1 cellular context compared by ENCODE assay signal in the genomic region with DNA sequence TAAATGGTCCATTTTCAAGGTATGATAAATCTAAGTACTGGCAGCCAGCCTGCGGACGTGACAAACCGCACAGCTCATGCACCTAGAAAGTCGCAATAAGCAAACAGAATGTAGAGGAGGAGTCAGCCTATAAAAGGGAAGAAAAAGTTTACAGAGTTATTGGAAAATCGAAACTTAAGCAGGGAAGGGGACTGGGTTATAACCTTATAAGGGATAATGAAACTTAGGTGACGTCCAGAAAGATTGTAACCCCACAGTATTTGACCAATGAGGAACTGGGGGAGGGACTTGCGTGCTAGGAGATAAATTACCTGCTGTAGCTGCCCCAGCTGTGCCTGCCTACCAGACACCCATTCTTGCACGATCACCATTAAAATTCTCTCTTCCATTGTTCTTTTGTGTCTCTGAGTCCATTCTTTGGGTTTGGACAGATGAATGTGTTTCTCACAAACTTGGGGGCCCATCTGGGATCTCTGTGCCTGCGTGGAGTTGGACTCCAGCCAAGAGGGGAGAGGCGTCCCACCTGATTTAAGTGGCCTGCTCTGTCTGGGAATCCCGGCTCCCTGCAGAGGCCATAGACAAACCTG.
TF ChIP-seq lines count a peak whose summit lies in the region.

No MANE protein-coding gene starts in this region.

TF ChIP-seq in K562, 482 proteins besides CTCF, POLR2A, EP300 and RAD21 (continued from another document and continues in another):
- TF ChIP-seq PURB (CRISPR knock-in tag; IDR thresholded peaks at IDR 0.05; ENCODE audit: low read depth) = no peak
- TF ChIP-seq, protein P1, sequence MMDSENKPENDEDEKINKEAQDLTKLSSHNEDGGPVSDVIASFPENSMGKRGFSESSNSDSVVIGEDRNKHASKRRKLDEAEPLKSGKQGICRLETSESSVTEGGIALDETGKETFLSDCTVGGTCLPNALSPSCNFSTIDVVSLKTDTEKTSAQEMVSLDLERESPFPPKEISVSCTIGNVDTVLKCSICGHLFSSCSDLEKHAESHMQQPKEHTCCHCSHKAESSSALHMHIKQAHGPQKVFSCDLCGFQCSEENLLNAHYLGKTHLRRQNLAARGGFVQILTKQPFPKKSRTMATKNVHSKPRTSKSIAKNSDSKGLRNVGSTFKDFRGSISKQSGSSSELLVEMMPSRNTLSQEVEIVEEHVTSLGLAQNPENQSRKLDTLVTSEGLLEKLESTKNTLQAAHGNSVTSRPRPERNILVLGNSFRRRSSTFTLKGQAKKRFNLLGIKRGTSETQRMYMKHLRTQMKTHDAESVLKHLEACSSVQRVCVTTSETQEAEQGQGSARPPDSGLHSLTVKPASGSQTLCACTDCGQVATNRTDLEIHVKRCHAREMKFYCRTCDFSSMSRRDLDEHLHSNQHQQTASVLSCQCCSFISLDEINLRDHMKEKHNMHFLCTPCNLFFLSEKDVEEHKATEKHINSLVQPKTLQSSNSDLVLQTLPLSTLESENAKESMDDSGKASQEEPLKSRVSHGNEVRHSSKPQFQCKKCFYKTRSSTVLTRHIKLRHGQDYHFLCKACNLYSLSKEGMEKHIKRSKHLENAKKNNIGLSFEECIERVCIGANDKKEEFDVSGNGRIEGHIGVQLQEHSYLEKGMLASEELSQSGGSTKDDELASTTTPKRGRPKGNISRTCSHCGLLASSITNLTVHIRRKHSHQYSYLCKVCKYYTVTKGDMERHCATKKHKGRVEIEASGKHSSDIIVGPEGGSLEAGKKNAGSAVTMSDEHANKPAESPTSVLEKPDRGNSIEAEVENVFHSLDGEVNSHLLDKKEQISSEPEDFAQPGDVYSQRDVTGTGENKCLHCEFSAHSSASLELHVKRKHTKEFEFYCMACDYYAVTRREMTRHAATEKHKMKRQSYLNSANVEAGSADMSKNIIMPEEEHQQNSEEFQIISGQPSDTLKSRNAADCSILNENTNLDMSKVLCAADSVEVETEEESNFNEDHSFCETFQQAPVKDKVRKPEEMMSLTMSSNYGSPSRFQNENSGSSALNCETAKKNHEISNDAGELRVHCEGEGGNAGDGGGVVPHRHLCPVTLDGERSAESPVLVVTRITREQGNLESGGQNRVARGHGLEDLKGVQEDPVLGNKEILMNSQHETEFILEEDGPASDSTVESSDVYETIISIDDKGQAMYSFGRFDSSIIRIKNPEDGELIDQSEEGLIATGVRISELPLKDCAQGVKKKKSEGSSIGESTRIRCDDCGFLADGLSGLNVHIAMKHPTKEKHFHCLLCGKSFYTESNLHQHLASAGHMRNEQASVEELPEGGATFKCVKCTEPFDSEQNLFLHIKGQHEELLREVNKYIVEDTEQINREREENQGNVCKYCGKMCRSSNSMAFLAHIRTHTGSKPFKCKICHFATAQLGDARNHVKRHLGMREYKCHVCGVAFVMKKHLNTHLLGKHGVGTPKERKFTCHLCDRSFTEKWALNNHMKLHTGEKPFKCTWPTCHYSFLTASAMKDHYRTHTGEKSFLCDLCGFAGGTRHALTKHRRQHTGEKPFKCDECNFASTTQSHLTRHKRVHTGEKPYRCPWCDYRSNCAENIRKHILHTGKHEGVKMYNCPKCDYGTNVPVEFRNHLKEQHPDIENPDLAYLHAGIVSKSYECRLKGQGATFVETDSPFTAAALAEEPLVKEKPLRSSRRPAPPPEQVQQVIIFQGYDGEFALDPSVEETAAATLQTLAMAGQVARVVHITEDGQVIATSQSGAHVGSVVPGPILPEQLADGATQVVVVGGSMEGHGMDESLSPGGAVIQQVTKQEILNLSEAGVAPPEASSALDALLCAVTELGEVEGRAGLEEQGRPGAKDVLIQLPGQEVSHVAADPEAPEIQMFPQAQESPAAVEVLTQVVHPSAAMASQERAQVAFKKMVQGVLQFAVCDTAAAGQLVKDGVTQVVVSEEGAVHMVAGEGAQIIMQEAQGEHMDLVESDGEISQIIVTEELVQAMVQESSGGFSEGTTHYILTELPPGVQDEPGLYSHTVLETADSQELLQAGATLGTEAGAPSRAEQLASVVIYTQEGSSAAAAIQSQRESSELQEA (IDR thresholded peaks at IDR 0.05; ENCODE audit: low read depth) = no peak
- TF ChIP-seq ZNF766 (CRISPR knock-in tag; conservative IDR thresholded peaks at IDR 0.05) = peak; percentile 46
- TF ChIP-seq TOE1 (IDR thresholded peaks at IDR 0.05; ENCODE audit: borderline replicate concordance) = no peak
- TF ChIP-seq TOE1 (CRISPR knock-in tag; IDR thresholded peaks at IDR 0.05; ENCODE audit: borderline replicate concordance, low read depth) = no peak
- TF ChIP-seq PPARD (CRISPR knock-in tag; IDR thresholded peaks at IDR 0.05) = no peak
- no peak for TF ChIP-seq ZNF41 (CRISPR knock-in tag; conservative IDR thresholded peaks at IDR 0.05)
- TF ChIP-seq ZFX (CRISPR knock-in tag; IDR thresholded peaks at IDR 0.05) = no peak
- no peak for TF ChIP-seq RB1 (IDR thresholded peaks at IDR 0.05; ENCODE audit: low read depth)
- TF ChIP-seq, protein P2, sequence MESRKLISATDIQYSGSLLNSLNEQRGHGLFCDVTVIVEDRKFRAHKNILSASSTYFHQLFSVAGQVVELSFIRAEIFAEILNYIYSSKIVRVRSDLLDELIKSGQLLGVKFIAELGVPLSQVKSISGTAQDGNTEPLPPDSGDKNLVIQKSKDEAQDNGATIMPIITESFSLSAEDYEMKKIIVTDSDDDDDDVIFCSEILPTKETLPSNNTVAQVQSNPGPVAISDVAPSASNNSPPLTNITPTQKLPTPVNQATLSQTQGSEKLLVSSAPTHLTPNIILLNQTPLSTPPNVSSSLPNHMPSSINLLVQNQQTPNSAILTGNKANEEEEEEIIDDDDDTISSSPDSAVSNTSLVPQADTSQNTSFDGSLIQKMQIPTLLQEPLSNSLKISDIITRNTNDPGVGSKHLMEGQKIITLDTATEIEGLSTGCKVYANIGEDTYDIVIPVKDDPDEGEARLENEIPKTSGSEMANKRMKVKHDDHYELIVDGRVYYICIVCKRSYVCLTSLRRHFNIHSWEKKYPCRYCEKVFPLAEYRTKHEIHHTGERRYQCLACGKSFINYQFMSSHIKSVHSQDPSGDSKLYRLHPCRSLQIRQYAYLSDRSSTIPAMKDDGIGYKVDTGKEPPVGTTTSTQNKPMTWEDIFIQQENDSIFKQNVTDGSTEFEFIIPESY (CRISPR knock-in tag; IDR thresholded peaks at IDR 0.05) = no peak
- TF ChIP-seq SMARCB1 (IDR thresholded peaks at IDR 0.05; ENCODE audit: insufficient read length, low read depth) = no peak
- TF ChIP-seq ZFPM2 (CRISPR knock-in tag; IDR thresholded peaks at IDR 0.05) = no peak
- no peak for TF ChIP-seq MXD1 (CRISPR knock-in tag; IDR thresholded peaks at IDR 0.05; ENCODE audit: borderline replicate concordance, poor library complexity, severe bottlenecking)
- TF ChIP-seq HLTF (IDR thresholded peaks at IDR 0.05) = no peak
- TF ChIP-seq DACH1 (IDR thresholded peaks at IDR 0.05; ENCODE audit: partially characterized antibody) = no peak
- no peak for TF ChIP-seq POLR2AphosphoS2 (IDR thresholded peaks at IDR 0.05; ENCODE audit: low read length)
- no peak for TF ChIP-seq PRDM10 (IDR thresholded peaks at IDR 0.05; ENCODE audit: partially characterized antibody)
- TF ChIP-seq BRF1 (IDR thresholded peaks at IDR 0.05; ENCODE audit: borderline replicate concordance, extremely low read depth, insufficient read length) = no peak
- TF ChIP-seq MEIS2 (IDR thresholded peaks at IDR 0.05; ENCODE audit: partially characterized antibody) = peak; percentile 90
- TF ChIP-seq CCAR2 (IDR thresholded peaks at IDR 0.05; ENCODE audit: low read depth, low read length) = no peak
- TF ChIP-seq ELF4 (CRISPR knock-in tag; IDR thresholded peaks at IDR 0.05) = no peak
- TF ChIP-seq FOXK2 (conservative IDR thresholded peaks at IDR 0.05 in 1 of 2, IDR thresholded peaks at IDR 0.05 in 1 of 2; ENCODE audit: low read depth in 2 of 2) = no peak
- TF ChIP-seq, protein P3, sequence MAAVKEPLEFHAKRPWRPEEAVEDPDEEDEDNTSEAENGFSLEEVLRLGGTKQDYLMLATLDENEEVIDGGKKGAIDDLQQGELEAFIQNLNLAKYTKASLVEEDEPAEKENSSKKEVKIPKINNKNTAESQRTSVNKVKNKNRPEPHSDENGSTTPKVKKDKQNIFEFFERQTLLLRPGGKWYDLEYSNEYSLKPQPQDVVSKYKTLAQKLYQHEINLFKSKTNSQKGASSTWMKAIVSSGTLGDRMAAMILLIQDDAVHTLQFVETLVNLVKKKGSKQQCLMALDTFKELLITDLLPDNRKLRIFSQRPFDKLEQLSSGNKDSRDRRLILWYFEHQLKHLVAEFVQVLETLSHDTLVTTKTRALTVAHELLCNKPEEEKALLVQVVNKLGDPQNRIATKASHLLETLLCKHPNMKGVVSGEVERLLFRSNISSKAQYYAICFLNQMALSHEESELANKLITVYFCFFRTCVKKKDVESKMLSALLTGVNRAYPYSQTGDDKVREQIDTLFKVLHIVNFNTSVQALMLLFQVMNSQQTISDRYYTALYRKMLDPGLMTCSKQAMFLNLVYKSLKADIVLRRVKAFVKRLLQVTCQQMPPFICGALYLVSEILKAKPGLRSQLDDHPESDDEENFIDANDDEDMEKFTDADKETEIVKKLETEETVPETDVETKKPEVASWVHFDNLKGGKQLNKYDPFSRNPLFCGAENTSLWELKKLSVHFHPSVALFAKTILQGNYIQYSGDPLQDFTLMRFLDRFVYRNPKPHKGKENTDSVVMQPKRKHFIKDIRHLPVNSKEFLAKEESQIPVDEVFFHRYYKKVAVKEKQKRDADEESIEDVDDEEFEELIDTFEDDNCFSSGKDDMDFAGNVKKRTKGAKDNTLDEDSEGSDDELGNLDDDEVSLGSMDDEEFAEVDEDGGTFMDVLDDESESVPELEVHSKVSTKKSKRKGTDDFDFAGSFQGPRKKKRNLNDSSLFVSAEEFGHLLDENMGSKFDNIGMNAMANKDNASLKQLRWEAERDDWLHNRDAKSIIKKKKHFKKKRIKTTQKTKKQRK (IDR thresholded peaks at IDR 0.05; ENCODE audit: borderline replicate concordance, low read depth, low read length) = no peak
- no peak for TF ChIP-seq SMAD1 (IDR thresholded peaks at IDR 0.05; ENCODE audit: low read depth, low read length, partially characterized antibody)
- no peak for TF ChIP-seq ATF1 (CRISPR knock-in tag; IDR thresholded peaks at IDR 0.05)
- TF ChIP-seq ATF1 (tag; IDR thresholded peaks at IDR 0.05) = peak; percentile 50
- TF ChIP-seq EHMT2 (IDR thresholded peaks at IDR 0.05) = no peak
- TF ChIP-seq ZNF239 (CRISPR knock-in tag; IDR thresholded peaks at IDR 0.05) = no peak
- no peak for TF ChIP-seq SNAPC5 (CRISPR knock-in tag; IDR thresholded peaks at IDR 0.05)
- no peak for TF ChIP-seq TEAD1 (CRISPR knock-in tag; IDR thresholded peaks at IDR 0.05)
- TF ChIP-seq KLF6 (CRISPR knock-in tag; IDR thresholded peaks at IDR 0.05; ENCODE audit: borderline replicate concordance) = no peak
- TF ChIP-seq ZC3H4 (CRISPR knock-in tag; IDR thresholded peaks at IDR 0.05; ENCODE audit: borderline replicate concordance) = no peak
- TF ChIP-seq SRF (CRISPR knock-in tag; IDR thresholded peaks at IDR 0.05) = peak in 1 of 2 experiments; percentile 95; a peak in 3 of 4 replicates
- TF ChIP-seq XRCC3 (IDR thresholded peaks at IDR 0.05) = no peak
- TF ChIP-seq MYNN (IDR thresholded peaks at IDR 0.05) = no peak
- TF ChIP-seq MYNN (CRISPR knock-in tag; IDR thresholded peaks at IDR 0.05) = no peak
- TF ChIP-seq NCOR1 (IDR thresholded peaks at IDR 0.05) = no peak
- no peak for TF ChIP-seq FOXJ2 (tag; IDR thresholded peaks at IDR 0.05)
- TF ChIP-seq NR2C1 (IDR thresholded peaks at IDR 0.05) = no peak
- TF ChIP-seq NR2C1 (tag; IDR thresholded peaks at IDR 0.05) = no peak
- TF ChIP-seq MTF1 (CRISPR knock-in tag; IDR thresholded peaks at IDR 0.05; ENCODE audit: borderline replicate concordance) = no peak
- TF ChIP-seq RAD51 (IDR thresholded peaks at IDR 0.05; ENCODE audit: borderline replicate concordance, low read depth) = no peak
- no peak for TF ChIP-seq ZNF583 (CRISPR knock-in tag; IDR thresholded peaks at IDR 0.05)
- no peak for TF ChIP-seq CBFB (CRISPR knock-in tag; IDR thresholded peaks at IDR 0.05)
- TF ChIP-seq FOS (IDR thresholded peaks at IDR 0.05; ENCODE audit: extremely low read depth, insufficient read length) = peak; percentile 12
- TF ChIP-seq POLR3A (IDR thresholded peaks at IDR 0.05; ENCODE audit: borderline replicate concordance, extremely low read depth, insufficient read depth, insufficient read length) = no peak
- no peak for TF ChIP-seq JUN (IDR thresholded peaks at IDR 0.05; ENCODE audit: borderline replicate concordance, low read depth, low read length)
- no peak for TF ChIP-seq JUN (CRISPR knock-in tag; IDR thresholded peaks at IDR 0.05; ENCODE audit: borderline replicate concordance)
- no peak for TF ChIP-seq SIN3A (IDR thresholded peaks at IDR 0.05; ENCODE audit: borderline replicate concordance in 2 of 2, control insufficient read depth in 1 of 2, low read depth in 2 of 2, low read length in 2 of 2)
